ENCODE assay signal across 28 cellular contexts in genomic region chr11:8596504-8597046, GRCh38. TPM values are rescaled to one million over a fixed set of nuclear protein-coding genes. Genes with fewer than 3 reads are reported as not detected.
DNase-seq lines count a peak whose midpoint lies in the region; ATAC-seq, FAIRE-seq and TF ChIP-seq lines count a peak whose summit lies in the region.
"Had no signal": no experiment of that assay in that cellular context is flagged by ENCODE, and none has a peak within 500 bp of the region (broad histone marks: within the 10 kb centered on the region; RNA-seq: fewer than 3 reads in every experiment).

No MANE protein-coding gene starts in this region.

- H3K27me3 Mint-ChIP-seq in endodermal cell (ENCODE audit: insufficient read depth) = no peaks in the 10 kb centered on the region
- H3K27me3 Mint-ChIP-seq in nephron (ENCODE audit: low read depth) = peaks cover 4% of the 10 kb centered on the region

- TF ChIP-seq CTCF in A549 (IDR thresholded peaks at IDR 0.05) (no peak), LNCaP clone FGC (IDR thresholded peaks at IDR 0.05; ENCODE audit: control insufficient read depth, extremely low read depth, insufficient read depth) (no peak), endodermal cell (conservative IDR thresholded peaks at IDR 0.05) (no peak), nephron (IDR thresholded peaks at IDR 0.05; ENCODE audit: unreplicated experiment in 3 of 3) (no peak), dorsolateral prefrontal cortex (IDR thresholded peaks at IDR 0.05 in 54 of 56, conservative IDR thresholded peaks at IDR 0.05 in 2 of 56; ENCODE audit: low read depth in 1 of 56, partially characterized antibody in 56 of 56) (no peak), transverse colon (IDR thresholded peaks at IDR 0.05) (no peak)

- H3K27ac ChIP-seq in A549 = no peak overlapping the region; a peak in 1 of 6 replicates
- no peak overlapping the region for H3K27ac ChIP-seq in endodermal cell (ENCODE audit: low read depth, low read length)
- no peak overlapping the region for H3K27ac ChIP-seq in dorsolateral prefrontal cortex
- H3K27ac ChIP-seq in transverse colon = no peak overlapping the region
- H3K27ac ChIP-seq: BLaER1 treated with 17β-estradiol and CSF1 and Interleukin-3, amounts not matched to agents 10 nM and 100 nM had no signal

- no peak overlapping the region for H3K9ac ChIP-seq in endodermal cell (ENCODE audit: extremely low read depth, low read length, poor library complexity, severe bottlenecking)
- H3K9ac ChIP-seq: BLaER1 treated with 17β-estradiol and CSF1 and Interleukin-3, amounts not matched to agents 10 nM and 100 nM; SK-N-SH had no signal

- ATAC-seq in A549 (no peak), GM18520 (IDR thresholded peaks at IDR 0.05; ENCODE audit: unreplicated experiment) (no peak)
- ATAC-seq: Panc1 had no signal

- H3K4me3 ChIP-seq in A549 (no peak overlapping the region), LNCaP clone FGC (ENCODE audit: low read depth, low read length) (no peak overlapping the region), endodermal cell (ENCODE audit: low read length) (no peak overlapping the region), dorsolateral prefrontal cortex (no peak overlapping the region), transverse colon (no peak overlapping the region)
- H3K4me3 ChIP-seq: BLaER1 treated with 17β-estradiol and CSF1 and Interleukin-3, amounts not matched to agents 10 nM and 100 nM; HAP-1 had no signal

- intact Hi-C loops in dorsolateral prefrontal cortex (cut with DNase I) = no loop called here
- intact Hi-C loops in transverse colon (cut with DNase I; ENCODE audit: low total_unique reads) = no loop called here

- H3K27ac Mint-ChIP-seq in endodermal cell (no peak overlapping the region), nephron (no peak overlapping the region)
- H3K27ac Mint-ChIP-seq: CD4-positive, alpha-beta T cell; HFFc6 had no signal

- TF ChIP-seq RAD21 in A549 (conservative IDR thresholded peaks at IDR 0.05 in 1 of 2, IDR thresholded peaks at IDR 0.05 in 1 of 2) = no peak

- in situ Hi-C loops in transverse colon (cut with MboI; ENCODE audit: low pct_ligation_motif_present in 1 of 4, low pct_unique_long_range_greater_than_20kb in 1 of 4, low sequenced_read_pairs in 3 of 4) = no loop called here

- H3K36me3 ChIP-seq in endodermal cell (ENCODE audit: control insufficient read depth, insufficient read depth, low read length) (no peaks in the 10 kb centered on the region), transverse colon (no peaks in the 10 kb centered on the region)
- H3K36me3 ChIP-seq: BLaER1 treated with 17β-estradiol and CSF1 and Interleukin-3, amounts not matched to agents 10 nM and 100 nM; HAP-1 had no signal

- H3K27me3 ChIP-seq in endodermal cell (ENCODE audit: control insufficient read depth, insufficient read depth, low read length, poor library complexity, severe bottlenecking) = no peaks in the 10 kb centered on the region
- peaks cover 0 to 45% (median 10%) of the 10 kb centered on the region in 45 donors for H3K27me3 ChIP-seq in dorsolateral prefrontal cortex
- peaks cover 10% of the 10 kb centered on the region for H3K27me3 ChIP-seq in transverse colon

- FAIRE-seq in A549 (lab: Jason Lieb, UNC) = no peak
- FAIRE-seq: GM12891, GM19239, HTR-8/SVneo had no signal

- H3K4me1 ChIP-seq in A549 = peaks cover 27% of the 10 kb centered on the region
- H3K4me1 ChIP-seq in endodermal cell (ENCODE audit: control insufficient read depth, insufficient read depth, low read length) = peaks cover 16% of the 10 kb centered on the region
- H3K4me1 ChIP-seq in transverse colon = peaks cover 0 to 15% (median 7%) of the 10 kb centered on the region in 4 donors

- TF ChIP-seq POLR2A in A549 (IDR thresholded peaks at IDR 0.05; ENCODE audit: low read length) (no peak), transverse colon (IDR thresholded peaks at IDR 0.05) (no peak)

- H3K4me3 Mint-ChIP-seq in endodermal cell (no peak overlapping the region), nephron (peak overlapping the region; percentile 4 to 56 (median 43))
- H3K4me3 Mint-ChIP-seq: CD4-positive, alpha-beta T cell; HFFc6 had no signal

- no peak for DNase-seq in A549 (ENCODE audit: low read depth in 1 of 2, low spot score in 1 of 2)
- DNase-seq in LNCaP clone FGC (ENCODE audit: low read depth) = peak; percentile 59
- peak; percentile 59 for DNase-seq in endodermal cell
- DNase-seq in RKO (ENCODE audit: low spot score) = no peak
- DNase-seq in dorsolateral prefrontal cortex = no peak
- no peak for DNase-seq in transverse colon
- DNase-seq: CD4-positive, alpha-beta T cell; COR-L47; DMS79 treated with DMSO at 0.1 percent for 48 hours; GF-D8; GOT3; KBM-7; MM.1S; NCI-H1092; NCI-H1417 treated with DMSO at 0.1 percent for 48 hours; NCI-H1694 treated with DMSO at 0.1 percent for 48 hours; NCI-H526 treated with DMSO at 0.1 percent for 48 hours; SK-N-SH; SW 1271 had no signal

- CTCF ChIA-PET in A549 (lab: Yijun Ruan, JAX) = no interaction called here

- POLR2A ChIA-PET in A549 (lab: Yijun Ruan, JAX) = no interaction called here

- H3K9me3 ChIP-seq in A549 (no peaks in the 10 kb centered on the region), endodermal cell (ENCODE audit: control insufficient read depth, low read length) (no peaks in the 10 kb centered on the region), transverse colon (no peaks in the 10 kb centered on the region)
- H3K9me3 ChIP-seq: HAP-1, SK-N-SH had no signal

- peaks cover 23% of the 10 kb centered on the region for H3K4me1 Mint-ChIP-seq in endodermal cell
- H3K4me1 Mint-ChIP-seq in nephron = peaks cover 18% of the 10 kb centered on the region

- H3K36me3 Mint-ChIP-seq in endodermal cell (ENCODE audit: low read depth) (no peaks in the 10 kb centered on the region), nephron (ENCODE audit: low read depth) (no peaks in the 10 kb centered on the region)

- peak overlapping the region; percentile 41 for H3K4me2 ChIP-seq in A549
- H3K4me2 ChIP-seq: SK-N-SH had no signal

- no peaks in the 10 kb centered on the region for H3K9me3 Mint-ChIP-seq in endodermal cell
- H3K9me3 Mint-ChIP-seq in nephron = no peaks in the 10 kb centered on the region
- H3K9me3 Mint-ChIP-seq: CD4-positive, alpha-beta T cell; HFFc6 had no signal

- TF ChIP-seq EP300 in A549 (IDR thresholded peaks at IDR 0.05) (no peak), transverse colon (IDR thresholded peaks at IDR 0.05; ENCODE audit: low read depth) (no peak)

TF ChIP-seq in A549, 52 proteins besides CTCF, POLR2A, EP300 and RAD21:
- TF ChIP-seq RCOR1 (IDR thresholded peaks at IDR 0.05; ENCODE audit: low read depth, low read length) = no peak
- peak; percentile 53 for TF ChIP-seq ZFP36 (IDR thresholded peaks at IDR 0.05; ENCODE audit: borderline replicate concordance, partially characterized antibody)
- no peak for TF ChIP-seq JUN (IDR thresholded peaks at IDR 0.05)

RNA-seq across cellular contexts. Expression of gene STK33, which starts 2.5 kb away (rescaled TPM):
- polyA plus RNA-seq in A549 (2011; rRNA removed) = 4.4 and 5.8 TPM in 2 replicates
- 1.5 and 2.1 TPM in 2 replicates for polyA plus RNA-seq in A549 (2012; cell fraction: cytosol; rRNA removed)
- 2.4 and 3.5 TPM in 2 replicates for polyA plus RNA-seq in A549 (2012; cell fraction: nucleus; rRNA removed)
- polyA plus RNA-seq in A549 (2017; fragmentation: RNase III; extraction: RNeasy Plus Mini Kit Qiagen cat#74134 plus additional on column Dnase treatment) = 4.8 to 5.7 TPM (median 5.2 TPM) in 3 replicates
- polyA minus RNA-seq in A549 (2011; rRNA and poly(A)+ RNA removed) = 2.0 and 2.6 TPM in 2 replicates
- 10 to 100 TPM; 22.7 to 26.8 TPM for total RNA-seq in endodermal cell
- polyA plus RNA-seq in endodermal cell (2013, experiment 1 of 2) = 21.2 TPM
- polyA plus RNA-seq in endodermal cell (2013, experiment 2 of 2) = 19.9 TPM
- total RNA-seq in dorsolateral prefrontal cortex = 10 to 100 TPM in 78 of 120 experiments, 1 to 10 TPM in 42; 4.8 to 24.9 (median 10.9) TPM
- 10 to 100 TPM in 1 of 4 donors, 1 to 10 TPM in 3; 2.0 to 14.2 (median 3.8) TPM for total RNA-seq in transverse colon
- total RNA-seq: CD4-positive, alpha-beta T cell had no signal

Comparison
In these comparisons a context has a peak if more than half of its experiments do, and no peak if none do; other contexts are left out.
1. DNase-seq: peak in LNCaP clone FGC (single experiment) and endodermal cell (single experiment); none in A549 (0 of 2), RKO (single experiment), dorsolateral prefrontal cortex (0 of 10) and transverse colon (single experiment).